8 cellular contexts compared by ENCODE assay signal in genomic region chr10:14603539-14604102, GRCh38.
DNase-seq lines count a peak whose midpoint lies in the region; ATAC-seq and TF ChIP-seq lines count a peak whose summit lies in the region.

No MANE protein-coding gene starts in this region.

- H3K36me3 ChIP-seq in MG63 (peaks cover 38% of the 10 kb centered on the region), ascending aorta (no peaks in the 10 kb centered on the region)

- H3K9me3 ChIP-seq in MG63, result no peaks in the 10 kb centered on the region
- no peaks in the 10 kb centered on the region for H3K9me3 ChIP-seq in ascending aorta

- BruUV-seq in Calu3 (replicated peaks; lab: Mats Ljungman, UMichigan), result no TSS peak

- H3K27ac Mint-ChIP-seq in Calu3 (ENCODE audit: unreplicated experiment), result peak overlapping the region; percentile 97
- H3K27ac Mint-ChIP-seq in stimulated activated memory B cell treated with anti-CD40 and anti-IgM and Interleukin-4, amounts not matched to agents 10 μg/mL and 1 μg/mL and 100 μg/mL, for 72 hours, result peak overlapping the region; percentile 83

- DNase-seq in Calu3, result no peak
- no peak for DNase-seq in MG63
- no peak for DNase-seq in ascending aorta (ENCODE audit: low spot score in 2 of 2)
- DNase-seq in iPS-NIHi11 (ENCODE audit: low spot score), result peak; percentile 57
- no peak for DNase-seq in COR-L47 (lab: John Stamatoyannopoulos, UW)
- no peak for DNase-seq in HUDEP-2 (lab: John Stamatoyannopoulos, UW; ENCODE audit: unreplicated experiment in 76 of 76)

- peak; percentile 7 for ATAC-seq in GM21447 (IDR thresholded peaks at IDR 0.05; ENCODE audit: unreplicated experiment)
- ATAC-seq in stimulated activated memory B cell treated with anti-CD40 and anti-IgM and Interleukin-4, amounts not matched to agents 10 μg/mL and 1 μg/mL and 100 μg/mL, for 72 hours, result peak; percentile 58

- H3K27me3 Mint-ChIP-seq in Calu3 (ENCODE audit: unreplicated experiment), result no peaks in the 10 kb centered on the region
- no peaks in the 10 kb centered on the region for H3K27me3 Mint-ChIP-seq in stimulated activated memory B cell treated with anti-CD40 and anti-IgM and Interleukin-4, amounts not matched to agents 10 μg/mL and 1 μg/mL and 100 μg/mL, for 72 hours

- peak overlapping the region; percentile 38 to 69 for H3K27ac ChIP-seq in ascending aorta

- peak overlapping the region; percentile 74 for H3K4me3 ChIP-seq in MG63
- H3K4me3 ChIP-seq in ascending aorta, result peak overlapping the region; percentile 78 to 90

- H3K27me3 ChIP-seq in MG63, result no peaks in the 10 kb centered on the region
- no peaks in the 10 kb centered on the region for H3K27me3 ChIP-seq in ascending aorta

- H3K4me3 Mint-ChIP-seq in Calu3 (ENCODE audit: low read depth, unreplicated experiment), result peak overlapping the region; percentile 89
- peak overlapping the region; percentile 90 for H3K4me3 Mint-ChIP-seq in stimulated activated memory B cell treated with anti-CD40 and anti-IgM and Interleukin-4, amounts not matched to agents 10 μg/mL and 1 μg/mL and 100 μg/mL, for 72 hours

- peaks cover 47% of the 10 kb centered on the region for H3K4me1 Mint-ChIP-seq in Calu3 (ENCODE audit: low read depth, unreplicated experiment)
- H3K4me1 Mint-ChIP-seq in stimulated activated memory B cell treated with anti-CD40 and anti-IgM and Interleukin-4, amounts not matched to agents 10 μg/mL and 1 μg/mL and 100 μg/mL, for 72 hours, result peaks cover 64% of the 10 kb centered on the region

- H3K9me3 Mint-ChIP-seq in Calu3 (ENCODE audit: low read depth, unreplicated experiment), result no peaks in the 10 kb centered on the region
- H3K9me3 Mint-ChIP-seq in stimulated activated memory B cell treated with anti-CD40 and anti-IgM and Interleukin-4, amounts not matched to agents 10 μg/mL and 1 μg/mL and 100 μg/mL, for 72 hours, result no peaks in the 10 kb centered on the region

- peaks cover 52% of the 10 kb centered on the region for H3K36me3 Mint-ChIP-seq in Calu3 (ENCODE audit: insufficient read depth, unreplicated experiment)
- H3K36me3 Mint-ChIP-seq in stimulated activated memory B cell treated with anti-CD40 and anti-IgM and Interleukin-4, amounts not matched to agents 10 μg/mL and 1 μg/mL and 100 μg/mL, for 72 hours, result peaks cover 27% of the 10 kb centered on the region

- H3K4me1 ChIP-seq in ascending aorta, result peaks cover 0 to 12% of the 10 kb centered on the region in 2 donors

- intact Hi-C loops in Calu3 (cut with micrococcal nuclease; ENCODE audit: unreplicated experiment) (loop anchor here (2.0 to 5.0 kb wide), 4 partner anchors 51 to 219 kb away; no protein-coding TSS in a partner anchor), ascending aorta (cut with DNase I) (loop anchor here (1.0 to 10.0 kb wide), 8 partner anchors 25 to 351 kb away; partner anchors contain the start of genes CDNF, DCLRE1C, HSPA14 and MEIG1)

- CTCF ChIA-PET in Calu3 (lab: Charles Lee), result no interaction called here

- TF ChIP-seq CTCF in Calu3 (IDR thresholded peaks at IDR 0.05; ENCODE audit: unreplicated experiment) (no peak), ascending aorta (IDR thresholded peaks at IDR 0.05) (no peak)
